ENCODE assay signal across 8 cellular contexts in genomic region chr15:59688888-59689625, GRCh38. TPM values are rescaled to one million over a fixed set of nuclear protein-coding genes. Genes with fewer than 3 reads are reported as not detected.
DNase-seq lines count a peak whose midpoint lies in the region; ATAC-seq, FAIRE-seq and TF ChIP-seq lines count a peak whose summit lies in the region.

Gene BNIP2 (minus strand): TSS chr15:59689320. CDS start chr15:59682457, 6,863 bp downstream.

- H3K79me2 ChIP-seq in mammary epithelial cell (ENCODE audit: insufficient read depth, low read length) = peaks cover 51% of the 10 kb centered on the region

- TF ChIP-seq CTCF in A673 (conservative IDR thresholded peaks at IDR 0.05; ENCODE audit: low read depth, low read length) (no peak), WERI-Rb-1 (IDR thresholded peaks at IDR 0.05; ENCODE audit: low read depth, low read length) (no peak), mammary epithelial cell (conservative IDR thresholded peaks at IDR 0.05 in 1 of 2, IDR thresholded peaks at IDR 0.05 in 1 of 2; ENCODE audit: extremely low read depth in 1 of 2, insufficient read depth in 1 of 2, low read depth in 1 of 2, low read length in 2 of 2) (no peak)

- H3K9me3 ChIP-seq in A673 (ENCODE audit: low read depth, low read length, poor library complexity, severe bottlenecking) (no peaks in the 10 kb centered on the region), WERI-Rb-1 (ENCODE audit: severe bottlenecking) (no peaks in the 10 kb centered on the region), mammary epithelial cell (replicated peaks; ENCODE audit: insufficient read depth, low read length) (no peaks in the 10 kb centered on the region), iPS-20b (ENCODE audit: insufficient read depth, low read depth, low read length) (no peaks in the 10 kb centered on the region), small intestine (ENCODE audit: control insufficient read depth, low read depth) (no peaks in the 10 kb centered on the region)

- H3K36me3 ChIP-seq in A673 (ENCODE audit: insufficient read depth, low read length, poor library complexity, severe bottlenecking) = peaks cover 8% of the 10 kb centered on the region
- H3K36me3 ChIP-seq in WERI-Rb-1 = peaks cover 29% of the 10 kb centered on the region
- peaks cover 4% of the 10 kb centered on the region for H3K36me3 ChIP-seq in mammary epithelial cell (ENCODE audit: insufficient read depth, low read length)
- peaks cover 11% of the 10 kb centered on the region for H3K36me3 ChIP-seq in iPS-20b (ENCODE audit: insufficient read depth, low read depth, low read length)
- peaks cover 0 to 3% of the 10 kb centered on the region in 2 donors for H3K36me3 ChIP-seq in small intestine (ENCODE audit: control insufficient read depth in 2 of 2, insufficient read depth in 2 of 2, low read length in 2 of 2)

- peak within 1 kb of the TSS; percentile 72 for H2AFZ ChIP-seq in mammary epithelial cell (ENCODE audit: low read depth, low read length)

- ATAC-seq in GM18868 (IDR thresholded peaks at IDR 0.05; ENCODE audit: unreplicated experiment) = peak; percentile 75
- peak; percentile 76 for ATAC-seq in HG03108 (IDR thresholded peaks at IDR 0.05; ENCODE audit: unreplicated experiment)

- no peaks in the 10 kb centered on the region for H3K27me3 ChIP-seq in A673 (replicated peaks; ENCODE audit: insufficient read depth, low read depth, low read length, poor library complexity)
- H3K27me3 ChIP-seq in WERI-Rb-1 (ENCODE audit: insufficient read depth, low read depth, severe bottlenecking) = no peaks in the 10 kb centered on the region
- H3K27me3 ChIP-seq in mammary epithelial cell (ENCODE audit: insufficient read depth, low read length) = no peaks in the 10 kb centered on the region
- H3K27me3 ChIP-seq in iPS-20b (ENCODE audit: insufficient read depth, low read length) = peaks cover 16% of the 10 kb centered on the region
- H3K27me3 ChIP-seq in small intestine (ENCODE audit: control insufficient read depth in 2 of 2, insufficient read depth in 2 of 2, low read length in 2 of 2) = no peaks in the 10 kb centered on the region

- dilution Hi-C loops in mammary epithelial cell (cut with HindIII; ENCODE audit: low sequenced_read_pairs) = no loop called here

- CTCF ChIA-PET in A673 (lab: Charles Lee) = interaction anchor here (0.6 to 0.9 kb wide), 4 partner anchors 12 to 831 kb away, joined by 3 to 10 read pairs (median 4); no protein-coding TSS in a partner anchor
- CTCF ChIA-PET in mammary epithelial cell (lab: Charles Lee; ENCODE audit: low non-redundant PET) = interaction anchor here (0.6 kb wide), 1 partner anchor 638 kb away, joined by 3 read pairs; no protein-coding TSS in a partner anchor

- no TSS peak for BruUV-seq in A673 (replicated peaks; lab: Mats Ljungman, UMichigan)
- BruUV-seq in mammary epithelial cell (replicated peaks; lab: Mats Ljungman, UMichigan) = no TSS peak

- no peak for FAIRE-seq in small intestine (lab: Jason Lieb, UNC)

- peak within 1 kb of the TSS; percentile 92 for H3K4me3 ChIP-seq in A673 (ENCODE audit: low read depth, low read length, poor library complexity, severe bottlenecking)
- H3K4me3 ChIP-seq in WERI-Rb-1 (ENCODE audit: low read depth, low read length) = peak within 1 kb of the TSS; percentile 99
- peak within 1 kb of the TSS; percentile 80 to 97 (median 91) for H3K4me3 ChIP-seq in mammary epithelial cell (replicated peaks in 1 of 3; ENCODE audit: insufficient read depth in 1 of 3, low read depth in 2 of 3, low read length in 3 of 3)
- peak within 1 kb of the TSS; percentile 83 for H3K4me3 ChIP-seq in iPS-20b (ENCODE audit: low read length)
- H3K4me3 ChIP-seq in small intestine (ENCODE audit: low read depth in 1 of 2, low read length in 2 of 2) = peak within 1 kb of the TSS; percentile 80 to 91

- H4K20me1 ChIP-seq in mammary epithelial cell (ENCODE audit: insufficient read depth, low read length) = no peaks in the 10 kb centered on the region

- DNase-seq in A673 (ENCODE audit: low spot score) (peak; percentile 99), NCI-H2227 (lab: John Stamatoyannopoulos, UW; ENCODE audit: unreplicated experiment) (peak; percentile 96), WERI-Rb-1 (peak; percentile 99), mammary epithelial cell (peak; percentile 97), small intestine (peak; percentile 95)

- peak within 1 kb of the TSS; percentile 96 for H3K27ac ChIP-seq in A673 (ENCODE audit: low read depth, low read length, poor library complexity, severe bottlenecking)
- H3K27ac ChIP-seq in WERI-Rb-1 = peak within 1 kb of the TSS; percentile 97
- peak within 1 kb of the TSS; percentile 92 for H3K27ac ChIP-seq in mammary epithelial cell (ENCODE audit: insufficient read depth, low read depth, low read length)
- peak within 1 kb of the TSS; percentile 92 for H3K27ac ChIP-seq in iPS-20b (ENCODE audit: low read length)
- H3K27ac ChIP-seq in small intestine (ENCODE audit: low read depth in 1 of 2, low read length in 1 of 2) = peak within 1 kb of the TSS; percentile 99 to 100

- H3K4me1 ChIP-seq in A673 (ENCODE audit: insufficient read depth, low read length, poor library complexity, severe bottlenecking) (peaks cover 22% of the 10 kb centered on the region), mammary epithelial cell (ENCODE audit: insufficient read depth, low read length) (peaks cover 23% of the 10 kb centered on the region), iPS-20b (ENCODE audit: insufficient read depth, low read length) (peaks cover 6% of the 10 kb centered on the region), small intestine (ENCODE audit: control insufficient read depth in 2 of 2, insufficient read depth in 1 of 2, low read depth in 1 of 2, low read length in 1 of 2) (peaks cover 5 to 10% of the 10 kb centered on the region in 2 donors)

- H3K9ac ChIP-seq in mammary epithelial cell (ENCODE audit: insufficient read depth, low read length) (peak within 1 kb of the TSS; percentile 93), iPS-20b (ENCODE audit: low read depth, low read length) (peak within 1 kb of the TSS; percentile 96)

- POLR2A ChIA-PET in A673 (lab: Charles Lee; ENCODE audit: low non-redundant PET) = no interaction called here

- in situ Hi-C loops in mammary epithelial cell (cut with MboI; ENCODE audit: low sequenced_read_pairs in 2 of 2) = no loop called here

- WGBS in mammary epithelial cell (ENCODE audit: low coverage, missing lambda C conversion rate) = 2% methylated on average over 23 of the region's 74 CpGs
- 0 to 1% (median 0%) methylated on average over 62 to 74 of the region's 74 CpGs for WGBS in small intestine, 3 donors

- intact Hi-C loops in A673 (cut with micrococcal nuclease; ENCODE audit: unreplicated experiment) (no loop called here), mammary epithelial cell (cut with micrococcal nuclease) (loop anchor here (1.0 kb wide), 1 partner anchor 230 kb away; no protein-coding TSS in a partner anchor)

- H3K4me2 ChIP-seq in mammary epithelial cell (ENCODE audit: insufficient read depth, low read depth, low read length) = peak within 1 kb of the TSS; percentile 100

RNA-seq across cellular contexts. Expression of gene BNIP2, which starts in this region (rescaled TPM):
- total RNA-seq in A673 (2021) (58.1 and 59.3 TPM in 2 replicates), mammary epithelial cell (100 to 1,000 TPM in 1 of 2 donors, 10 to 100 TPM in 1; 78.2 to 107 TPM)
- polyA plus RNA-seq in mammary epithelial cell (51.8 TPM), small intestine (10 to 100 TPM; 26.7 to 37.8 (median 35.9) TPM)
- 15.8 TPM for polyA minus RNA-seq in mammary epithelial cell

Comparison
In these comparisons a context has a peak if more than half of its experiments do, and no peak if none do; other contexts are left out.
1. Peak in every context shown above with its lines: DNase-seq, ATAC-seq, H3K4me3 ChIP-seq and H3K27ac ChIP-seq.